Comparison of ENCODE assay signal across 1 cellular context in the genomic region with DNA sequence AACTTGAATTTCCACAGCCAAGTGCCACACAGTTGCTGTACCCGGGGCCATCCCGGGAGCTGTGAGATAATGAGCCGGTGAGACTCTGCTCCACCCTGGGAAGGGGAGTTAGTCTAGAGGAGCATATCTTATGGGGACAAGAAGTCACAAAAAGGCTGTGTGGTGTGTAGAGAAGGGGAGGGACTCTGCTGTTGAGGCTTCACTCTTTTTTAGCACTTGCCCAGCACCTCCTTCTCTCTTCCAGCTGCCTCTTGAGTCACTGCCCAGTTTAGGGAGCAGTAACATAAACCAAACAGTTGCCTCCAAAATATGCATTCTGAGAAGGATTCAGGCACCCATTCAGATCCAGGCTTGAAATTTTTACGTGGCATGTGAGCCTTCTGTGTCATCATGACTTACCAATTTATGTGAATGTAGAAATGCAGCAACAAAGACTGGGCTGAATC.
TF ChIP-seq lines count a peak whose summit lies in the region.

No MANE protein-coding gene starts in this region.

TF ChIP-seq in K562, 482 proteins besides CTCF, POLR2A, EP300 and RAD21 (continued from another document and continues in another):
- no peak for TF ChIP-seq BRD4 (IDR thresholded peaks at IDR 0.05)
- TF ChIP-seq, protein P1, sequence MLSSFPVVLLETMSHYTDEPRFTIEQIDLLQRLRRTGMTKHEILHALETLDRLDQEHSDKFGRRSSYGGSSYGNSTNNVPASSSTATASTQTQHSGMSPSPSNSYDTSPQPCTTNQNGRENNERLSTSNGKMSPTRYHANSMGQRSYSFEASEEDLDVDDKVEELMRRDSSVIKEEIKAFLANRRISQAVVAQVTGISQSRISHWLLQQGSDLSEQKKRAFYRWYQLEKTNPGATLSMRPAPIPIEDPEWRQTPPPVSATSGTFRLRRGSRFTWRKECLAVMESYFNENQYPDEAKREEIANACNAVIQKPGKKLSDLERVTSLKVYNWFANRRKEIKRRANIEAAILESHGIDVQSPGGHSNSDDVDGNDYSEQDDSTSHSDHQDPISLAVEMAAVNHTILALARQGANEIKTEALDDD (IDR thresholded peaks at IDR 0.05) = no peak
- TF ChIP-seq MAFK (IDR thresholded peaks at IDR 0.05; ENCODE audit: low read length) = peak; percentile 51; the same call in 1 of the 2 replicates
- TF ChIP-seq, protein P2, sequence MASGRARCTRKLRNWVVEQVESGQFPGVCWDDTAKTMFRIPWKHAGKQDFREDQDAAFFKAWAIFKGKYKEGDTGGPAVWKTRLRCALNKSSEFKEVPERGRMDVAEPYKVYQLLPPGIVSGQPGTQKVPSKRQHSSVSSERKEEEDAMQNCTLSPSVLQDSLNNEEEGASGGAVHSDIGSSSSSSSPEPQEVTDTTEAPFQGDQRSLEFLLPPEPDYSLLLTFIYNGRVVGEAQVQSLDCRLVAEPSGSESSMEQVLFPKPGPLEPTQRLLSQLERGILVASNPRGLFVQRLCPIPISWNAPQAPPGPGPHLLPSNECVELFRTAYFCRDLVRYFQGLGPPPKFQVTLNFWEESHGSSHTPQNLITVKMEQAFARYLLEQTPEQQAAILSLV (tag; IDR thresholded peaks at IDR 0.05) = no peak
- TF ChIP-seq, protein P3, sequence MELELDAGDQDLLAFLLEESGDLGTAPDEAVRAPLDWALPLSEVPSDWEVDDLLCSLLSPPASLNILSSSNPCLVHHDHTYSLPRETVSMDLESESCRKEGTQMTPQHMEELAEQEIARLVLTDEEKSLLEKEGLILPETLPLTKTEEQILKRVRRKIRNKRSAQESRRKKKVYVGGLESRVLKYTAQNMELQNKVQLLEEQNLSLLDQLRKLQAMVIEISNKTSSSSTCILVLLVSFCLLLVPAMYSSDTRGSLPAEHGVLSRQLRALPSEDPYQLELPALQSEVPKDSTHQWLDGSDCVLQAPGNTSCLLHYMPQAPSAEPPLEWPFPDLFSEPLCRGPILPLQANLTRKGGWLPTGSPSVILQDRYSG (tag; conservative IDR thresholded peaks at IDR 0.05; ENCODE audit: low read depth) = no peak
- TF ChIP-seq, protein P4, sequence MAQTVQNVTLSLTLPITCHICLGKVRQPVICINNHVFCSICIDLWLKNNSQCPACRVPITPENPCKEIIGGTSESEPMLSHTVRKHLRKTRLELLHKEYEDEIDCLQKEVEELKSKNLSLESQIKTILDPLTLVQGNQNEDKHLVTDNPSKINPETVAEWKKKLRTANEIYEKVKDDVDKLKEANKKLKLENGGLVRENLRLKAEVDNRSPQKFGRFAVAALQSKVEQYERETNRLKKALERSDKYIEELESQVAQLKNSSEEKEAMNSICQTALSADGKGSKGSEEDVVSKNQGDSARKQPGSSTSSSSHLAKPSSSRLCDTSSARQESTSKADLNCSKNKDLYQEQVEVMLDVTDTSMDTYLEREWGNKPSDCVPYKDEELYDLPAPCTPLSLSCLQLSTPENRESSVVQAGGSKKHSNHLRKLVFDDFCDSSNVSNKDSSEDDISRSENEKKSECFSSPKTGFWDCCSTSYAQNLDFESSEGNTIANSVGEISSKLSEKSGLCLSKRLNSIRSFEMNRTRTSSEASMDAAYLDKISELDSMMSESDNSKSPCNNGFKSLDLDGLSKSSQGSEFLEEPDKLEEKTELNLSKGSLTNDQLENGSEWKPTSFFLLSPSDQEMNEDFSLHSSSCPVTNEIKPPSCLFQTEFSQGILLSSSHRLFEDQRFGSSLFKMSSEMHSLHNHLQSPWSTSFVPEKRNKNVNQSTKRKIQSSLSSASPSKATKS (CRISPR knock-in tag; IDR thresholded peaks at IDR 0.05) = no peak
- TF ChIP-seq, protein P5, sequence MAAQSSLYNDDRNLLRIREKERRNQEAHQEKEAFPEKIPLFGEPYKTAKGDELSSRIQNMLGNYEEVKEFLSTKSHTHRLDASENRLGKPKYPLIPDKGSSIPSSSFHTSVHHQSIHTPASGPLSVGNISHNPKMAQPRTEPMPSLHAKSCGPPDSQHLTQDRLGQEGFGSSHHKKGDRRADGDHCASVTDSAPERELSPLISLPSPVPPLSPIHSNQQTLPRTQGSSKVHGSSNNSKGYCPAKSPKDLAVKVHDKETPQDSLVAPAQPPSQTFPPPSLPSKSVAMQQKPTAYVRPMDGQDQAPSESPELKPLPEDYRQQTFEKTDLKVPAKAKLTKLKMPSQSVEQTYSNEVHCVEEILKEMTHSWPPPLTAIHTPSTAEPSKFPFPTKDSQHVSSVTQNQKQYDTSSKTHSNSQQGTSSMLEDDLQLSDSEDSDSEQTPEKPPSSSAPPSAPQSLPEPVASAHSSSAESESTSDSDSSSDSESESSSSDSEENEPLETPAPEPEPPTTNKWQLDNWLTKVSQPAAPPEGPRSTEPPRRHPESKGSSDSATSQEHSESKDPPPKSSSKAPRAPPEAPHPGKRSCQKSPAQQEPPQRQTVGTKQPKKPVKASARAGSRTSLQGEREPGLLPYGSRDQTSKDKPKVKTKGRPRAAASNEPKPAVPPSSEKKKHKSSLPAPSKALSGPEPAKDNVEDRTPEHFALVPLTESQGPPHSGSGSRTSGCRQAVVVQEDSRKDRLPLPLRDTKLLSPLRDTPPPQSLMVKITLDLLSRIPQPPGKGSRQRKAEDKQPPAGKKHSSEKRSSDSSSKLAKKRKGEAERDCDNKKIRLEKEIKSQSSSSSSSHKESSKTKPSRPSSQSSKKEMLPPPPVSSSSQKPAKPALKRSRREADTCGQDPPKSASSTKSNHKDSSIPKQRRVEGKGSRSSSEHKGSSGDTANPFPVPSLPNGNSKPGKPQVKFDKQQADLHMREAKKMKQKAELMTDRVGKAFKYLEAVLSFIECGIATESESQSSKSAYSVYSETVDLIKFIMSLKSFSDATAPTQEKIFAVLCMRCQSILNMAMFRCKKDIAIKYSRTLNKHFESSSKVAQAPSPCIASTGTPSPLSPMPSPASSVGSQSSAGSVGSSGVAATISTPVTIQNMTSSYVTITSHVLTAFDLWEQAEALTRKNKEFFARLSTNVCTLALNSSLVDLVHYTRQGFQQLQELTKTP (IDR thresholded peaks at IDR 0.05; ENCODE audit: low read depth in 1 of 2, partially characterized antibody in 2 of 2) = no peak
- TF ChIP-seq EWSR1 (IDR thresholded peaks at IDR 0.05; ENCODE audit: borderline replicate concordance, low read depth, partially characterized antibody) = no peak
- TF ChIP-seq, protein P6, sequence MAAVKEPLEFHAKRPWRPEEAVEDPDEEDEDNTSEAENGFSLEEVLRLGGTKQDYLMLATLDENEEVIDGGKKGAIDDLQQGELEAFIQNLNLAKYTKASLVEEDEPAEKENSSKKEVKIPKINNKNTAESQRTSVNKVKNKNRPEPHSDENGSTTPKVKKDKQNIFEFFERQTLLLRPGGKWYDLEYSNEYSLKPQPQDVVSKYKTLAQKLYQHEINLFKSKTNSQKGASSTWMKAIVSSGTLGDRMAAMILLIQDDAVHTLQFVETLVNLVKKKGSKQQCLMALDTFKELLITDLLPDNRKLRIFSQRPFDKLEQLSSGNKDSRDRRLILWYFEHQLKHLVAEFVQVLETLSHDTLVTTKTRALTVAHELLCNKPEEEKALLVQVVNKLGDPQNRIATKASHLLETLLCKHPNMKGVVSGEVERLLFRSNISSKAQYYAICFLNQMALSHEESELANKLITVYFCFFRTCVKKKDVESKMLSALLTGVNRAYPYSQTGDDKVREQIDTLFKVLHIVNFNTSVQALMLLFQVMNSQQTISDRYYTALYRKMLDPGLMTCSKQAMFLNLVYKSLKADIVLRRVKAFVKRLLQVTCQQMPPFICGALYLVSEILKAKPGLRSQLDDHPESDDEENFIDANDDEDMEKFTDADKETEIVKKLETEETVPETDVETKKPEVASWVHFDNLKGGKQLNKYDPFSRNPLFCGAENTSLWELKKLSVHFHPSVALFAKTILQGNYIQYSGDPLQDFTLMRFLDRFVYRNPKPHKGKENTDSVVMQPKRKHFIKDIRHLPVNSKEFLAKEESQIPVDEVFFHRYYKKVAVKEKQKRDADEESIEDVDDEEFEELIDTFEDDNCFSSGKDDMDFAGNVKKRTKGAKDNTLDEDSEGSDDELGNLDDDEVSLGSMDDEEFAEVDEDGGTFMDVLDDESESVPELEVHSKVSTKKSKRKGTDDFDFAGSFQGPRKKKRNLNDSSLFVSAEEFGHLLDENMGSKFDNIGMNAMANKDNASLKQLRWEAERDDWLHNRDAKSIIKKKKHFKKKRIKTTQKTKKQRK (IDR thresholded peaks at IDR 0.05; ENCODE audit: borderline replicate concordance, low read depth, low read length) = no peak
- TF ChIP-seq, protein P7, sequence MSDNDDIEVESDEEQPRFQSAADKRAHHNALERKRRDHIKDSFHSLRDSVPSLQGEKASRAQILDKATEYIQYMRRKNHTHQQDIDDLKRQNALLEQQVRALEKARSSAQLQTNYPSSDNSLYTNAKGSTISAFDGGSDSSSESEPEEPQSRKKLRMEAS (CRISPR knock-in tag; IDR thresholded peaks at IDR 0.05) = no peak
- TF ChIP-seq CCAR2 (IDR thresholded peaks at IDR 0.05; ENCODE audit: low read depth, low read length) = no peak
- no peak; the same call in 1 of the 2 replicates for TF ChIP-seq STAG1 (CRISPR knock-in tag; IDR thresholded peaks at IDR 0.05; ENCODE audit: borderline replicate concordance)
- TF ChIP-seq CBX5 (IDR thresholded peaks at IDR 0.05; ENCODE audit: borderline replicate concordance, low read depth) = no peak
- no peak for TF ChIP-seq HMG20A (CRISPR knock-in tag; conservative IDR thresholded peaks at IDR 0.05)
- TF ChIP-seq, protein P8, sequence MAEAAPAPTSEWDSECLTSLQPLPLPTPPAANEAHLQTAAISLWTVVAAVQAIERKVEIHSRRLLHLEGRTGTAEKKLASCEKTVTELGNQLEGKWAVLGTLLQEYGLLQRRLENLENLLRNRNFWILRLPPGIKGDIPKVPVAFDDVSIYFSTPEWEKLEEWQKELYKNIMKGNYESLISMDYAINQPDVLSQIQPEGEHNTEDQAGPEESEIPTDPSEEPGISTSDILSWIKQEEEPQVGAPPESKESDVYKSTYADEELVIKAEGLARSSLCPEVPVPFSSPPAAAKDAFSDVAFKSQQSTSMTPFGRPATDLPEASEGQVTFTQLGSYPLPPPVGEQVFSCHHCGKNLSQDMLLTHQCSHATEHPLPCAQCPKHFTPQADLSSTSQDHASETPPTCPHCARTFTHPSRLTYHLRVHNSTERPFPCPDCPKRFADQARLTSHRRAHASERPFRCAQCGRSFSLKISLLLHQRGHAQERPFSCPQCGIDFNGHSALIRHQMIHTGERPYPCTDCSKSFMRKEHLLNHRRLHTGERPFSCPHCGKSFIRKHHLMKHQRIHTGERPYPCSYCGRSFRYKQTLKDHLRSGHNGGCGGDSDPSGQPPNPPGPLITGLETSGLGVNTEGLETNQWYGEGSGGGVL (CRISPR knock-in tag; IDR thresholded peaks at IDR 0.05) = no peak
- TF ChIP-seq ATF1 (CRISPR knock-in tag; IDR thresholded peaks at IDR 0.05) = no peak
- peak; percentile 22; the same call in 1 of the 2 replicates for TF ChIP-seq ATF1 (tag; IDR thresholded peaks at IDR 0.05)
- no peak for TF ChIP-seq KAT2B (IDR thresholded peaks at IDR 0.05; ENCODE audit: low read depth, low read length)
- no peak for TF ChIP-seq LARP7 (IDR thresholded peaks at IDR 0.05)
- no peak for TF ChIP-seq FOXA3 (CRISPR knock-in tag; conservative IDR thresholded peaks at IDR 0.05 in 1 of 2, IDR thresholded peaks at IDR 0.05 in 1 of 2)
- TF ChIP-seq NELFE (IDR thresholded peaks at IDR 0.05; ENCODE audit: insufficient read depth, insufficient read length) = no peak
- TF ChIP-seq RFX5 (IDR thresholded peaks at IDR 0.05; ENCODE audit: low read depth, low read length) = no peak
- TF ChIP-seq ESRRB (CRISPR knock-in tag; IDR thresholded peaks at IDR 0.05; ENCODE audit: borderline replicate concordance) = no peak
- TF ChIP-seq HNRNPUL1 (IDR thresholded peaks at IDR 0.05; ENCODE audit: low read length) = no peak
- TF ChIP-seq ARID2 (IDR thresholded peaks at IDR 0.05) = no peak
- TF ChIP-seq CBX2 (IDR thresholded peaks at IDR 0.05; ENCODE audit: insufficient read depth, low read length, poor library complexity, severe bottlenecking) = no peak
- no peak for TF ChIP-seq ZBTB8A (IDR thresholded peaks at IDR 0.05; ENCODE audit: partially characterized antibody)
- TF ChIP-seq MYC (IDR thresholded peaks at IDR 0.05; ENCODE audit: low read depth, low read length) = no peak
- TF ChIP-seq MYC (CRISPR knock-in tag; IDR thresholded peaks at IDR 0.05; ENCODE audit: borderline replicate concordance, low read depth) = no peak
- TF ChIP-seq ZNF77 (CRISPR knock-in tag; IDR thresholded peaks at IDR 0.05) = no peak
- TF ChIP-seq, protein P9, sequence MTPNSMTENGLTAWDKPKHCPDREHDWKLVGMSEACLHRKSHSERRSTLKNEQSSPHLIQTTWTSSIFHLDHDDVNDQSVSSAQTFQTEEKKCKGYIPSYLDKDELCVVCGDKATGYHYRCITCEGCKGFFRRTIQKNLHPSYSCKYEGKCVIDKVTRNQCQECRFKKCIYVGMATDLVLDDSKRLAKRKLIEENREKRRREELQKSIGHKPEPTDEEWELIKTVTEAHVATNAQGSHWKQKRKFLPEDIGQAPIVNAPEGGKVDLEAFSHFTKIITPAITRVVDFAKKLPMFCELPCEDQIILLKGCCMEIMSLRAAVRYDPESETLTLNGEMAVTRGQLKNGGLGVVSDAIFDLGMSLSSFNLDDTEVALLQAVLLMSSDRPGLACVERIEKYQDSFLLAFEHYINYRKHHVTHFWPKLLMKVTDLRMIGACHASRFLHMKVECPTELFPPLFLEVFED (CRISPR knock-in tag; conservative IDR thresholded peaks at IDR 0.05) = no peak
- TF ChIP-seq, protein P10, sequence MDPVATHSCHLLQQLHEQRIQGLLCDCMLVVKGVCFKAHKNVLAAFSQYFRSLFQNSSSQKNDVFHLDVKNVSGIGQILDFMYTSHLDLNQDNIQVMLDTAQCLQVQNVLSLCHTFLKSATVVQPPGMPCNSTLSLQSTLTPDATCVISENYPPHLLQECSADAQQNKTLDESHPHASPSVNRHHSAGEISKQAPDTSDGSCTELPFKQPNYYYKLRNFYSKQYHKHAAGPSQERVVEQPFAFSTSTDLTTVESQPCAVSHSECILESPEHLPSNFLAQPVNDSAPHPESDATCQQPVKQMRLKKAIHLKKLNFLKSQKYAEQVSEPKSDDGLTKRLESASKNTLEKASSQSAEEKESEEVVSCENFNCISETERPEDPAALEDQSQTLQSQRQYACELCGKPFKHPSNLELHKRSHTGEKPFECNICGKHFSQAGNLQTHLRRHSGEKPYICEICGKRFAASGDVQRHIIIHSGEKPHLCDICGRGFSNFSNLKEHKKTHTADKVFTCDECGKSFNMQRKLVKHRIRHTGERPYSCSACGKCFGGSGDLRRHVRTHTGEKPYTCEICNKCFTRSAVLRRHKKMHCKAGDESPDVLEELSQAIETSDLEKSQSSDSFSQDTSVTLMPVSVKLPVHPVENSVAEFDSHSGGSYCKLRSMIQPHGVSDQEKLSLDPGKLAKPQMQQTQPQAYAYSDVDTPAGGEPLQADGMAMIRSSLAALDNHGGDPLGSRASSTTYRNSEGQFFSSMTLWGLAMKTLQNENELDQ (CRISPR knock-in tag; IDR thresholded peaks at IDR 0.05; ENCODE audit: borderline replicate concordance) = 0 out of 2 replicates have a peak, but pooled peaks have one; percentile 12
- TF ChIP-seq NR2F6 (CRISPR knock-in tag; IDR thresholded peaks at IDR 0.05) = no peak
- TF ChIP-seq, protein P11, sequence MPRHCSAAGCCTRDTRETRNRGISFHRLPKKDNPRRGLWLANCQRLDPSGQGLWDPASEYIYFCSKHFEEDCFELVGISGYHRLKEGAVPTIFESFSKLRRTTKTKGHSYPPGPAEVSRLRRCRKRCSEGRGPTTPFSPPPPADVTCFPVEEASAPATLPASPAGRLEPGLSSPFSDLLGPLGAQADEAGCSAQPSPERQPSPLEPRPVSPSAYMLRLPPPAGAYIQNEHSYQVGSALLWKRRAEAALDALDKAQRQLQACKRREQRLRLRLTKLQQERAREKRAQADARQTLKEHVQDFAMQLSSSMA (CRISPR knock-in tag; IDR thresholded peaks at IDR 0.05) = no peak
- no peak for TF ChIP-seq ZNF695 (CRISPR knock-in tag; IDR thresholded peaks at IDR 0.05)
- 0 out of 2 replicates have a peak, but pooled peaks have one; percentile 25 for TF ChIP-seq POLR2AphosphoS5 (IDR thresholded peaks at IDR 0.05; ENCODE audit: control insufficient read depth, insufficient read depth, low read depth, low read length)
